In the genomic region with DNA sequence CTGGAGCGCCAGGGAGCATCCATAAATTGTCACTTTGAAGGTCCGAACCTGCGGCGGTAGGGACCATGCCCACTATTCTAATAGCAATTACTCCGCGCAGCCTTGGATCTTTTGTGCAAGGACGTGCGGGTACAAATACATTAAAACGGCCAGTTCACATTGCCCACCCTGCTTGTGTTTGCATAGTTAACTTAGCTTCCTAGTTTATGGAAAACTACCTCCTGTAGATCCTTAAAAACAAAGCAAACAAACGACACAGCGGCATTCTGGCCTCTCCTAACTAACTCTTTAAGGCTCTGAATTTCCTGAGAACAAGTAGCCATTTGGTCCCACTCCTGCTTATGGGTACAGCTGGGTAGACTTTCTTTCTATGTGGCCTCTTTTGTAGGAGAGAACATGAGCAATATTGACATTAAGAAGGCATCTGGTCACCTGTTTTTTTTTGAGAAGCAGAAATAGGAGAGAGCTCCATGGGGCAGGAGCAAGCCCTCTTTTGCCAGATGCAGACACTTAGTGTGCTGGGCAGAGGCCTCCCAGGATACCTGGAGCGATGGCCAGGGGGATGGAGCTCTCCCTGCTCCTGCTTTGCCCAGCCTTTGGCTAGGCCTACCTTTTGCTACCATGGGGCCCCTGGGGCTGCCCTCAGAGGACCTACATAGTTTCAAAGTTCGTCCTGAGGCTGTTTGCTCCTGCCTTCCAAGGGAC, we compare ENCODE assay signal across 8 cellular contexts. TPM values are rescaled to one million over a fixed set of nuclear protein-coding genes. Genes with fewer than 3 reads are reported as not detected.
DNase-seq lines count a peak whose midpoint lies in the region; ATAC-seq and TF ChIP-seq lines count a peak whose summit lies in the region.

No MANE protein-coding gene starts in this region.

- H3K36me3 ChIP-seq in brain microvascular endothelial cell (replicated peaks) (peaks cover 6% of the 10 kb centered on the region), neural cell (ENCODE audit: insufficient read depth, low read length) (no peaks in the 10 kb centered on the region), gastroesophageal sphincter (no peaks in the 10 kb centered on the region)

- H2AFZ ChIP-seq in neural cell (ENCODE audit: low read depth, low read length) = no peak overlapping the region

- in situ Hi-C loops in brain microvascular endothelial cell (cut with HindIII; ENCODE audit: low pct_ligation_motif_present, low sequenced_read_pairs) = no loop called here

- no peaks in the 10 kb centered on the region for H3K27me3 ChIP-seq in brain microvascular endothelial cell (replicated peaks)
- H3K27me3 ChIP-seq in neural cell (ENCODE audit: insufficient read depth, low read depth, low read length) = peaks cover 65% of the 10 kb centered on the region
- peaks cover 54% of the 10 kb centered on the region for H3K27me3 ChIP-seq in gastroesophageal sphincter

- H3K9me3 ChIP-seq in neural cell (ENCODE audit: low read length) (no peaks in the 10 kb centered on the region), gastroesophageal sphincter (no peaks in the 10 kb centered on the region)

- no peak for TF ChIP-seq RAD21 in neural cell (conservative IDR thresholded peaks at IDR 0.05)

- no peak for ATAC-seq in gastroesophageal sphincter

- H3K27ac ChIP-seq in brain microvascular endothelial cell = peak overlapping the region; percentile 38
- H3K27ac ChIP-seq in neural cell (ENCODE audit: low read length) = no peak overlapping the region
- peak overlapping the region in 2 of 4 donors; percentile 21 to 78 for H3K27ac ChIP-seq in gastroesophageal sphincter

- H3F3A ChIP-seq in neural cell (ENCODE audit: insufficient read depth, low read length, poor library complexity, severe bottlenecking) = no peaks in the 10 kb centered on the region

- whole genome bisulfite sequencing in gastroesophageal sphincter (ENCODE audit: low coverage in 1 of 2), 2 donors = 83 to 84% methylated on average over 8 to 11 of the region's 13 CpGs

- H3K79me2 ChIP-seq in neural cell (replicated peaks; ENCODE audit: insufficient read depth, low read length) = no peaks in the 10 kb centered on the region

- no peak overlapping the region for H3K4me2 ChIP-seq in neural cell (ENCODE audit: low read length)

- H3K4me3 ChIP-seq in brain microvascular endothelial cell (ENCODE audit: low read depth, low read length) (peak overlapping the region; percentile 83), neural cell (ENCODE audit: low read length) (peak overlapping the region; percentile 65), gastroesophageal sphincter (peak overlapping the region in 1 of 2 donors; percentile 53)

- H3K9ac ChIP-seq in neural cell (ENCODE audit: low read length) = no peak overlapping the region

- no peaks in the 10 kb centered on the region for H4K20me1 ChIP-seq in neural cell (ENCODE audit: insufficient read depth)

- TF ChIP-seq EP300 in neural cell (conservative IDR thresholded peaks at IDR 0.05; ENCODE audit: poor library complexity, severe bottlenecking) = no peak
- TF ChIP-seq EP300 in gastroesophageal sphincter (IDR thresholded peaks at IDR 0.05) = no peak

- peaks cover 0 to 52% (median 28%) of the 10 kb centered on the region in 3 donors for H3K4me1 ChIP-seq in gastroesophageal sphincter

- TF ChIP-seq CTCF in brain microvascular endothelial cell (IDR thresholded peaks at IDR 0.05; ENCODE audit: low read depth, low read length, missing control alignments) (no peak), neural cell (IDR thresholded peaks at IDR 0.05; ENCODE audit: poor library complexity, severe bottlenecking) (no peak), gastroesophageal sphincter (IDR thresholded peaks at IDR 0.05) (no peak)

- H3K9me2 ChIP-seq in neural cell (ENCODE audit: insufficient read depth, low read length) = no peaks in the 10 kb centered on the region

- peak; percentile 1 for DNase-seq in DMS79 treated with DMSO at 0.1 percent for 48 hours (lab: John Stamatoyannopoulos, UW)
- DNase-seq in DMS79 (lab: John Stamatoyannopoulos, UW) = no peak
- DNase-seq in HuH-7.5 (ENCODE audit: low spot score) = peak; percentile 57
- no peak for DNase-seq in brain microvascular endothelial cell
- no peak for DNase-seq in glomerular visceral epithelial cell (ENCODE audit: extremely low spot score)
- no peak for DNase-seq in DMS153 (lab: John Stamatoyannopoulos, UW)

- no peak for TF ChIP-seq POLR2A in gastroesophageal sphincter (IDR thresholded peaks at IDR 0.05)

TF ChIP-seq in neural cell, 6 proteins besides CTCF, POLR2A, EP300 and RAD21:
- no peak for TF ChIP-seq TAF1 (IDR thresholded peaks at IDR 0.05; ENCODE audit: low read depth)
- no peak for TF ChIP-seq REST (IDR thresholded peaks at IDR 0.05; ENCODE audit: borderline replicate concordance)
- no peak for TF ChIP-seq POLR2AphosphoS5 (IDR thresholded peaks at IDR 0.05)
- TF ChIP-seq SMC3 (conservative IDR thresholded peaks at IDR 0.05; ENCODE audit: poor library complexity) = no peak
- no peak for TF ChIP-seq EZH2 (IDR thresholded peaks at IDR 0.05; ENCODE audit: borderline replicate concordance, insufficient read depth, low read length, poor library complexity, severe bottlenecking)
- no peak for TF ChIP-seq MXI1 (conservative IDR thresholded peaks at IDR 0.05; ENCODE audit: poor library complexity, severe bottlenecking)

RNA-seq across cellular contexts. Expression of gene STC2, which starts 2.1 kb away (rescaled TPM):
- polyA plus RNA-seq in neural cell = 0.09 and 0.26 TPM in 2 replicates
- 1.0 TPM in 1 of 2 replicates, not detected in the other for polyA minus RNA-seq in neural cell
- total RNA-seq in gastroesophageal sphincter = 100 to 1,000 TPM in 2 of 4 donors, 10 to 100 TPM in 2; 34.1 to 116 (median 84.6) TPM

Comparison
In these comparisons a context has a peak if more than half of its experiments do, and no peak if none do; other contexts are left out.
1. DNase-seq: peak in DMS79 treated with DMSO at 0.1 percent for 48 hours (single experiment) and HuH-7.5 (single experiment); none in DMS79 (single experiment), brain microvascular endothelial cell (single experiment), glomerular visceral epithelial cell (single experiment) and DMS153 (single experiment).